36 cellular contexts compared by ENCODE assay signal in genomic region chr14:70957710-70958109, GRCh38.
"Had no signal": no experiment of that assay in that cellular context is flagged by ENCODE, and none has a peak within 500 bp of the region (broad histone marks: within the 10 kb centered on the region; RNA-seq: fewer than 3 reads in every experiment).

No MANE protein-coding gene starts in this region.

- H3K4me3 ChIP-seq: adrenal gland, breast epithelium, cardiac muscle cell, colonic mucosa, heart left ventricle had no signal

- H3K9me3 ChIP-seq: adrenal gland, breast epithelium, colonic mucosa, heart left ventricle had no signal

- H3K27me3 Mint-ChIP-seq: activated B cell treated with CpG ODN at 0.5 μM for 24 hours; activated CD8-positive, alpha-beta T cell treated with anti-CD3 and anti-CD28 coated beads for 36 hours; activated naive CD4-positive, alpha-beta T cell treated with anti-CD3 and anti-CD28 coated beads, Interleukin-2, amount 50 U/mL, for 24 hours; activated naive CD8-positive, alpha-beta T cell treated with anti-CD3 and anti-CD28 coated beads for 36 hours; activated naive CD8-positive, alpha-beta T cell treated with anti-CD3 and anti-CD28 coated beads, Interleukin-2, amount 50 U/mL, for 24 hours; brain; T-cell had no signal

- DNase-seq: activated B cell treated with CpG ODN at 0.5 μM for 24 hours; activated CD4-positive, alpha-beta T cell treated with anti-CD3 and anti-CD28 coated beads for 48 hours; activated CD4-positive, alpha-beta T cell treated with anti-CD3 and anti-CD28 coated beads, Interleukin-2, amount 50 U/mL, for 1 hour; activated CD4-positive, alpha-beta T cell treated with anti-CD3 and anti-CD28 coated beads, Interleukin-2, amount 50 U/mL, for 48 hours; activated CD8-positive, alpha-beta memory T cell treated with anti-CD3 and anti-CD28 coated beads for 24 hours; activated CD8-positive, alpha-beta T cell treated with anti-CD3 and anti-CD28 coated beads for 36 hours; activated effector memory CD4-positive, alpha-beta T cell treated with Interleukin-2 at 50 U/mL for 16 hours; activated naive CD4-positive, alpha-beta T cell treated with anti-CD3 and anti-CD28 coated beads for 36 hours; activated naive CD8-positive, alpha-beta T cell treated with anti-CD3 and anti-CD28 coated beads for 36 hours; activated naive CD8-positive, alpha-beta T cell treated with anti-CD3 and anti-CD28 coated beads, Interleukin-2, amount 50 U/mL, for 24 hours; activated T-cell treated with anti-CD3 and anti-CD28 coated beads, Interleukin-2, amount 50 U/mL, for 4 hours; adrenal gland; amygdala; aorta; central memory CD4-positive, alpha-beta T cell; cerebellar nuclear complex; colonic mucosa; effector CD8-positive, alpha-beta T cell; foreskin fibroblast; glutamatergic neuron; heart left ventricle; SW 1271; T-cell; T1000; WERI-Rb-1 had no signal

- H3K27me3 ChIP-seq: adrenal gland, breast epithelium, cardiac muscle cell, colonic mucosa, heart left ventricle had no signal

- H3K4me3 Mint-ChIP-seq: activated B cell treated with CpG ODN at 0.5 μM for 24 hours; activated CD8-positive, alpha-beta T cell treated with anti-CD3 and anti-CD28 coated beads for 36 hours; activated naive CD4-positive, alpha-beta T cell treated with anti-CD3 and anti-CD28 coated beads for 36 hours; activated naive CD4-positive, alpha-beta T cell treated with anti-CD3 and anti-CD28 coated beads, Interleukin-2, amount 50 U/mL, for 24 hours; activated naive CD8-positive, alpha-beta T cell treated with anti-CD3 and anti-CD28 coated beads for 36 hours; activated naive CD8-positive, alpha-beta T cell treated with anti-CD3 and anti-CD28 coated beads, Interleukin-2, amount 50 U/mL, for 24 hours; activated T-cell treated with anti-CD3 and anti-CD28 coated beads, Interleukin-2, amount 50 U/mL, for 4 hours; brain; T-cell; T-helper 1 cell treated with Interleukin-12 subunit alpha and Interleukin-12 subunit beta and Interleukin-4 antibody, amounts not matched to agents 30 μg/mL and 1 μg/mL, for 36 hours; T-helper 2 cell treated with Interferon-gamma antibody and Interleukin-4, amounts not matched to agents 5 μg/mL and 100 μg/mL, for 36 hours had no signal

- FAIRE-seq: endometrium, endothelial cell of umbilical vein, frontal cortex had no signal

- ATAC-seq: activated CD4-positive, CD25-positive, alpha-beta regulatory T cell treated with anti-CD3 and anti-CD28 coated beads, Interleukin-2, amount 50 U/mL, for 24 hours; activated CD8-positive, alpha-beta T cell treated with anti-CD3 and anti-CD28 coated beads for 36 hours; activated naive CD8-positive, alpha-beta T cell treated with anti-CD3 and anti-CD28 coated beads, Interleukin-2, amount 50 U/mL, for 24 hours; activated T-cell treated with anti-CD3 and anti-CD28 coated beads, Interleukin-2, amount 50 U/mL, for 4 hours; T-cell had no signal

- H3K4me1 ChIP-seq: breast epithelium had no signal

- H3K9me3 Mint-ChIP-seq: activated B cell treated with CpG ODN at 0.5 μM for 24 hours; activated CD8-positive, alpha-beta T cell treated with anti-CD3 and anti-CD28 coated beads for 36 hours; activated naive CD4-positive, alpha-beta T cell treated with anti-CD3 and anti-CD28 coated beads for 36 hours; activated naive CD4-positive, alpha-beta T cell treated with anti-CD3 and anti-CD28 coated beads, Interleukin-2, amount 50 U/mL, for 24 hours; activated naive CD8-positive, alpha-beta T cell treated with anti-CD3 and anti-CD28 coated beads for 36 hours; activated naive CD8-positive, alpha-beta T cell treated with anti-CD3 and anti-CD28 coated beads, Interleukin-2, amount 50 U/mL, for 24 hours; activated T-cell treated with anti-CD3 and anti-CD28 coated beads, Interleukin-2, amount 50 U/mL, for 4 hours; T-cell; T-helper 1 cell treated with Interleukin-12 subunit alpha and Interleukin-12 subunit beta and Interleukin-4 antibody, amounts not matched to agents 30 μg/mL and 1 μg/mL, for 36 hours; T-helper 2 cell treated with Interferon-gamma antibody and Interleukin-4, amounts not matched to agents 5 μg/mL and 100 μg/mL, for 36 hours had no signal

- H3K27ac ChIP-seq: adrenal gland, breast epithelium, cardiac muscle cell, colonic mucosa, epithelial cell of prostate, heart left ventricle, WERI-Rb-1 had no signal

- H3K36me3 ChIP-seq: adrenal gland, breast epithelium, colonic mucosa had no signal

- H3K27ac Mint-ChIP-seq: activated B cell treated with CpG ODN at 0.5 μM for 24 hours; activated CD8-positive, alpha-beta T cell treated with anti-CD3 and anti-CD28 coated beads for 36 hours; activated naive CD4-positive, alpha-beta T cell treated with anti-CD3 and anti-CD28 coated beads for 36 hours; activated naive CD4-positive, alpha-beta T cell treated with anti-CD3 and anti-CD28 coated beads, Interleukin-2, amount 50 U/mL, for 24 hours; activated naive CD8-positive, alpha-beta T cell treated with anti-CD3 and anti-CD28 coated beads for 36 hours; activated naive CD8-positive, alpha-beta T cell treated with anti-CD3 and anti-CD28 coated beads, Interleukin-2, amount 50 U/mL, for 24 hours; brain; T-helper 1 cell treated with Interleukin-12 subunit alpha and Interleukin-12 subunit beta and Interleukin-4 antibody, amounts not matched to agents 30 μg/mL and 1 μg/mL, for 36 hours; T-helper 2 cell treated with Interferon-gamma antibody and Interleukin-4, amounts not matched to agents 5 μg/mL and 100 μg/mL, for 36 hours had no signal
